Comparison of ENCODE assay signal across 8 cellular contexts in the genomic region with DNA sequence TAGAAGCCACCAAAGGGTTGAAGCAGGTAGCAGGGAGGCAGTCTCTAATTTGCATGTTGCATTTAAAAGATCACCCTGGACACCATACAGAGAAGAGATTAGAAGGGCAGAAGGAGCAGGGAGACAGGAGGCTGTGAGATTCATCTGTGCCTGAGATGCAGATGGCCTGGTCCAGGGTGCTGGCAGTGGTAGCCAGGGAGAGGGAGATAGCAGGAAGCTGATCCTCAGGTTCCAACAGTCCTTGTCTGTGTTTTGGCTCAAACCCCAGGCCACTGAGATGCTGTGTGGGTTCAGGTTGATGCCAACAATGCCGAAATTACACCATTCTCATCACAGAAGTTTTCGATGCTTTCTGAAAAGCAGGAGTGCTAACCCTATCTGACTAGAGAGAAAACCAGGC.
"Had no signal": no experiment of that assay in that cellular context is flagged by ENCODE, and none has a peak within 500 bp of the region (broad histone marks: within the 10 kb centered on the region; RNA-seq: fewer than 3 reads in every experiment).

No MANE protein-coding gene starts in this region.

- H2AFZ ChIP-seq: GM23338 had no signal

- DNase-seq: H9, HCEC 1CT, IMR-90 had no signal

- H3K4me2 ChIP-seq: GM23338 had no signal

- FAIRE-seq: H1, H54, HTR-8/SVneo, K562 had no signal

- H3K4me3 ChIP-seq: GM23338, K562 had no signal
